Comparison of ENCODE assay signal across 1 cellular context in the genomic region with DNA sequence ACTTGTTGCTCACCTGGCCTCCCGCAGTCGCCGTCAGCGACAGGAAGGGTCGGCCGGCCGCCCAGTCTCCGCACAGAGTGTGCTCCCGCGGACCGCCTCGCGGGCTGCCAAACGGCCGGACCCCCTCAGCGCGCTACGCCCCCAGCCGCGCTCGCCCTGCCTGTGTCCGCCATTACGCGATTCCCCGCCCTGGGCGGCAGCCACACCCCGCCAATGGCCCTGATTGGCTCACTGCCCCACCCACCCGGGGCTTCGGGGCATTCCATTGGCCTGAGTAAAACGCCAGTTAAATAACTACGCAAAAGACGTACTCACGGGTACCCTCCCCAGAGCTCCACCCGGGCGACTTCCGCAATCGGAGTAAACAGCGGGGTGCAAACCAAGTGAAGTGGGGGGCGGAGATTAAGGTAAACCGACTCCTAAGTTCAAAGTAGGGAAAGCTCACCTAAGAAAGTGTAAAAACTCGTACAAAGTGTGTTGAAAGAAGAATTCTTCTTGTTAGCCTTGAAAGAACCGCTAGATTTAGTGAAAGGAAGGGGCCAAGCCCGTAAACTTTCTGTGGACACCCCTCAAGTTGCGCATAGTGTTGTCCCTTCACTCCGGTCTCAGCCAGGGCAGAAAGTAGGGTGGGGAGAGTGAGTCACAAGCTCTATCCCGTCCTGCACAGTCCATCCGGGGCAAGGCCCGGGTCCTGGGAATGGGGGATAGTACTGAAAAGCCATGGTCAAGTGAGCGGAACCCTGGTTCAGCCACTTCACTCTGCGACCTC.
TF ChIP-seq lines count a peak whose summit lies in the region.

A gene with protein sequence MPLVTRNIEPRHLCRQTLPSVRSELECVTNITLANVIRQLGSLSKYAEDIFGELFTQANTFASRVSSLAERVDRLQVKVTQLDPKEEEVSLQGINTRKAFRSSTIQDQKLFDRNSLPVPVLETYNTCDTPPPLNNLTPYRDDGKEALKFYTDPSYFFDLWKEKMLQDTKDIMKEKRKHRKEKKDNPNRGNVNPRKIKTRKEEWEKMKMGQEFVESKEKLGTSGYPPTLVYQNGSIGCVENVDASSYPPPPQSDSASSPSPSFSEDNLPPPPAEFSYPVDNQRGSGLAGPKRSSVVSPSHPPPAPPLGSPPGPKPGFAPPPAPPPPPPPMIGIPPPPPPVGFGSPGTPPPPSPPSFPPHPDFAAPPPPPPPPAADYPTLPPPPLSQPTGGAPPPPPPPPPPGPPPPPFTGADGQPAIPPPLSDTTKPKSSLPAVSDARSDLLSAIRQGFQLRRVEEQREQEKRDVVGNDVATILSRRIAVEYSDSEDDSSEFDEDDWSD (minus strand): TSS at position 195 of the 769 bp plus-strand sequence. CDS start 61,277 bp downstream, outside the sequence.

TF ChIP-seq in K562, 482 proteins besides CTCF, POLR2A, EP300 and RAD21 (continued from another document and continues in another):
- 0 out of 2 replicates have a peak, but pooled peaks have one; percentile 63 for TF ChIP-seq ZBTB17 (CRISPR knock-in tag; IDR thresholded peaks at IDR 0.05)
- TF ChIP-seq, protein P1, sequence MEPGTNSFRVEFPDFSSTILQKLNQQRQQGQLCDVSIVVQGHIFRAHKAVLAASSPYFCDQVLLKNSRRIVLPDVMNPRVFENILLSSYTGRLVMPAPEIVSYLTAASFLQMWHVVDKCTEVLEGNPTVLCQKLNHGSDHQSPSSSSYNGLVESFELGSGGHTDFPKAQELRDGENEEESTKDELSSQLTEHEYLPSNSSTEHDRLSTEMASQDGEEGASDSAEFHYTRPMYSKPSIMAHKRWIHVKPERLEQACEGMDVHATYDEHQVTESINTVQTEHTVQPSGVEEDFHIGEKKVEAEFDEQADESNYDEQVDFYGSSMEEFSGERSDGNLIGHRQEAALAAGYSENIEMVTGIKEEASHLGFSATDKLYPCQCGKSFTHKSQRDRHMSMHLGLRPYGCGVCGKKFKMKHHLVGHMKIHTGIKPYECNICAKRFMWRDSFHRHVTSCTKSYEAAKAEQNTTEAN (CRISPR knock-in tag; IDR thresholded peaks at IDR 0.05), result 0 out of 2 replicates have a peak, but pooled peaks have one; percentile 16
- TF ChIP-seq CBFA2T2 (conservative IDR thresholded peaks at IDR 0.05), result no peak
- peak; percentile 93 for TF ChIP-seq CXXC5 (CRISPR knock-in tag; IDR thresholded peaks at IDR 0.05)
- TF ChIP-seq SMAD1 (IDR thresholded peaks at IDR 0.05; ENCODE audit: low read depth, low read length, partially characterized antibody), result peak; percentile 78
- TF ChIP-seq SMAD2 (IDR thresholded peaks at IDR 0.05; ENCODE audit: low read depth, low read length), result no peak
- TF ChIP-seq CHD2 (IDR thresholded peaks at IDR 0.05; ENCODE audit: low read depth, low read length), result peak; percentile 87
- peak in 1 of 2 experiments; percentile 70; a peak in 1 of 4 replicates for TF ChIP-seq RCOR1 (IDR thresholded peaks at IDR 0.05; ENCODE audit: borderline replicate concordance in 1 of 2, low read depth in 2 of 2, low read length in 2 of 2)
- no peak for TF ChIP-seq COPS2 (conservative IDR thresholded peaks at IDR 0.05)
- no peak for TF ChIP-seq ZNF75A (CRISPR knock-in tag; IDR thresholded peaks at IDR 0.05)
- peak; percentile 81 for TF ChIP-seq NEUROD1 (IDR thresholded peaks at IDR 0.05; ENCODE audit: borderline replicate concordance, low read depth, low read length, partially characterized antibody)
- TF ChIP-seq HNRNPH1 (optimal IDR thresholded peaks at IDR 0.05; ENCODE audit: low read depth, low read length), result no peak
- TF ChIP-seq, protein P2, sequence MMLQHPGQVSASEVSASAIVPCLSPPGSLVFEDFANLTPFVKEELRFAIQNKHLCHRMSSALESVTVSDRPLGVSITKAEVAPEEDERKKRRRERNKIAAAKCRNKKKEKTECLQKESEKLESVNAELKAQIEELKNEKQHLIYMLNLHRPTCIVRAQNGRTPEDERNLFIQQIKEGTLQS (IDR thresholded peaks at IDR 0.05), result peak; percentile 91
- TF ChIP-seq, protein P2 (CRISPR knock-in tag; conservative IDR thresholded peaks at IDR 0.05), result no peak; the same call in 1 of the 2 replicates
- TF ChIP-seq DACH1 (IDR thresholded peaks at IDR 0.05; ENCODE audit: partially characterized antibody), result no peak
- TF ChIP-seq, protein P3, sequence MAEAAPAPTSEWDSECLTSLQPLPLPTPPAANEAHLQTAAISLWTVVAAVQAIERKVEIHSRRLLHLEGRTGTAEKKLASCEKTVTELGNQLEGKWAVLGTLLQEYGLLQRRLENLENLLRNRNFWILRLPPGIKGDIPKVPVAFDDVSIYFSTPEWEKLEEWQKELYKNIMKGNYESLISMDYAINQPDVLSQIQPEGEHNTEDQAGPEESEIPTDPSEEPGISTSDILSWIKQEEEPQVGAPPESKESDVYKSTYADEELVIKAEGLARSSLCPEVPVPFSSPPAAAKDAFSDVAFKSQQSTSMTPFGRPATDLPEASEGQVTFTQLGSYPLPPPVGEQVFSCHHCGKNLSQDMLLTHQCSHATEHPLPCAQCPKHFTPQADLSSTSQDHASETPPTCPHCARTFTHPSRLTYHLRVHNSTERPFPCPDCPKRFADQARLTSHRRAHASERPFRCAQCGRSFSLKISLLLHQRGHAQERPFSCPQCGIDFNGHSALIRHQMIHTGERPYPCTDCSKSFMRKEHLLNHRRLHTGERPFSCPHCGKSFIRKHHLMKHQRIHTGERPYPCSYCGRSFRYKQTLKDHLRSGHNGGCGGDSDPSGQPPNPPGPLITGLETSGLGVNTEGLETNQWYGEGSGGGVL (CRISPR knock-in tag; IDR thresholded peaks at IDR 0.05), result no peak
- peak; percentile 91 for TF ChIP-seq NFRKB (IDR thresholded peaks at IDR 0.05; ENCODE audit: low read depth)
- no peak for TF ChIP-seq RFX7 (CRISPR knock-in tag; IDR thresholded peaks at IDR 0.05)
- peak; percentile 20; the same call in 1 of the 2 replicates for TF ChIP-seq MYC (IDR thresholded peaks at IDR 0.05; ENCODE audit: low read depth, low read length)
- no peak for TF ChIP-seq MYC (CRISPR knock-in tag; IDR thresholded peaks at IDR 0.05; ENCODE audit: borderline replicate concordance, low read depth)
- peak; percentile 82 for TF ChIP-seq NR2C1 (IDR thresholded peaks at IDR 0.05)
- TF ChIP-seq NR2C1 (tag; IDR thresholded peaks at IDR 0.05), result peak; percentile 86
- peak; percentile 40 for TF ChIP-seq CEBPB (tag; IDR thresholded peaks at IDR 0.05)
- TF ChIP-seq CHD1 (IDR thresholded peaks at IDR 0.05; ENCODE audit: low read length), result no peak
- TF ChIP-seq ARID1B (IDR thresholded peaks at IDR 0.05), result peak; percentile 65
- TF ChIP-seq ZNF124 (CRISPR knock-in tag; IDR thresholded peaks at IDR 0.05), result no peak
- TF ChIP-seq CREM (IDR thresholded peaks at IDR 0.05; ENCODE audit: low read depth), result peak; percentile 71
- TF ChIP-seq, protein P4, sequence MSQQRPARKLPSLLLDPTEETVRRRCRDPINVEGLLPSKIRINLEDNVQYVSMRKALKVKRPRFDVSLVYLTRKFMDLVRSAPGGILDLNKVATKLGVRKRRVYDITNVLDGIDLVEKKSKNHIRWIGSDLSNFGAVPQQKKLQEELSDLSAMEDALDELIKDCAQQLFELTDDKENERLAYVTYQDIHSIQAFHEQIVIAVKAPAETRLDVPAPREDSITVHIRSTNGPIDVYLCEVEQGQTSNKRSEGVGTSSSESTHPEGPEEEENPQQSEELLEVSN (IDR thresholded peaks at IDR 0.05; ENCODE audit: borderline replicate concordance in 1 of 2, extremely low read depth in 1 of 2, insufficient read depth in 1 of 2, insufficient read length in 1 of 2, low read depth in 1 of 2, low read length in 1 of 2, poor library complexity in 1 of 2, severe bottlenecking in 1 of 2), result peak in 1 of 2 experiments; percentile 62
- TF ChIP-seq XRCC3 (IDR thresholded peaks at IDR 0.05), result no peak
- TF ChIP-seq, protein P5, sequence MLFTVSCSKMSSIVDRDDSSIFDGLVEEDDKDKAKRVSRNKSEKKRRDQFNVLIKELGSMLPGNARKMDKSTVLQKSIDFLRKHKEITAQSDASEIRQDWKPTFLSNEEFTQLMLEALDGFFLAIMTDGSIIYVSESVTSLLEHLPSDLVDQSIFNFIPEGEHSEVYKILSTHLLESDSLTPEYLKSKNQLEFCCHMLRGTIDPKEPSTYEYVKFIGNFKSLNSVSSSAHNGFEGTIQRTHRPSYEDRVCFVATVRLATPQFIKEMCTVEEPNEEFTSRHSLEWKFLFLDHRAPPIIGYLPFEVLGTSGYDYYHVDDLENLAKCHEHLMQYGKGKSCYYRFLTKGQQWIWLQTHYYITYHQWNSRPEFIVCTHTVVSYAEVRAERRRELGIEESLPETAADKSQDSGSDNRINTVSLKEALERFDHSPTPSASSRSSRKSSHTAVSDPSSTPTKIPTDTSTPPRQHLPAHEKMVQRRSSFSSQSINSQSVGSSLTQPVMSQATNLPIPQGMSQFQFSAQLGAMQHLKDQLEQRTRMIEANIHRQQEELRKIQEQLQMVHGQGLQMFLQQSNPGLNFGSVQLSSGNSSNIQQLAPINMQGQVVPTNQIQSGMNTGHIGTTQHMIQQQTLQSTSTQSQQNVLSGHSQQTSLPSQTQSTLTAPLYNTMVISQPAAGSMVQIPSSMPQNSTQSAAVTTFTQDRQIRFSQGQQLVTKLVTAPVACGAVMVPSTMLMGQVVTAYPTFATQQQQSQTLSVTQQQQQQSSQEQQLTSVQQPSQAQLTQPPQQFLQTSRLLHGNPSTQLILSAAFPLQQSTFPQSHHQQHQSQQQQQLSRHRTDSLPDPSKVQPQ (CRISPR knock-in tag; IDR thresholded peaks at IDR 0.05; ENCODE audit: borderline replicate concordance), result no peak
- TF ChIP-seq HDGF (IDR thresholded peaks at IDR 0.05), result no peak
- TF ChIP-seq, protein P6, sequence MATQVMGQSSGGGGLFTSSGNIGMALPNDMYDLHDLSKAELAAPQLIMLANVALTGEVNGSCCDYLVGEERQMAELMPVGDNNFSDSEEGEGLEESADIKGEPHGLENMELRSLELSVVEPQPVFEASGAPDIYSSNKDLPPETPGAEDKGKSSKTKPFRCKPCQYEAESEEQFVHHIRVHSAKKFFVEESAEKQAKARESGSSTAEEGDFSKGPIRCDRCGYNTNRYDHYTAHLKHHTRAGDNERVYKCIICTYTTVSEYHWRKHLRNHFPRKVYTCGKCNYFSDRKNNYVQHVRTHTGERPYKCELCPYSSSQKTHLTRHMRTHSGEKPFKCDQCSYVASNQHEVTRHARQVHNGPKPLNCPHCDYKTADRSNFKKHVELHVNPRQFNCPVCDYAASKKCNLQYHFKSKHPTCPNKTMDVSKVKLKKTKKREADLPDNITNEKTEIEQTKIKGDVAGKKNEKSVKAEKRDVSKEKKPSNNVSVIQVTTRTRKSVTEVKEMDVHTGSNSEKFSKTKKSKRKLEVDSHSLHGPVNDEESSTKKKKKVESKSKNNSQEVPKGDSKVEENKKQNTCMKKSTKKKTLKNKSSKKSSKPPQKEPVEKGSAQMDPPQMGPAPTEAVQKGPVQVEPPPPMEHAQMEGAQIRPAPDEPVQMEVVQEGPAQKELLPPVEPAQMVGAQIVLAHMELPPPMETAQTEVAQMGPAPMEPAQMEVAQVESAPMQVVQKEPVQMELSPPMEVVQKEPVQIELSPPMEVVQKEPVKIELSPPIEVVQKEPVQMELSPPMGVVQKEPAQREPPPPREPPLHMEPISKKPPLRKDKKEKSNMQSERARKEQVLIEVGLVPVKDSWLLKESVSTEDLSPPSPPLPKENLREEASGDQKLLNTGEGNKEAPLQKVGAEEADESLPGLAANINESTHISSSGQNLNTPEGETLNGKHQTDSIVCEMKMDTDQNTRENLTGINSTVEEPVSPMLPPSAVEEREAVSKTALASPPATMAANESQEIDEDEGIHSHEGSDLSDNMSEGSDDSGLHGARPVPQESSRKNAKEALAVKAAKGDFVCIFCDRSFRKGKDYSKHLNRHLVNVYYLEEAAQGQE (CRISPR knock-in tag; IDR thresholded peaks at IDR 0.05; ENCODE audit: low read depth), result peak; percentile 79; the same call in 1 of the 2 replicates
- TF ChIP-seq ZC3H8 (IDR thresholded peaks at IDR 0.05), result no peak
- no peak for TF ChIP-seq ZEB2 (IDR thresholded peaks at IDR 0.05)
- peak; percentile 39; the same call in 1 of the 2 replicates for TF ChIP-seq CREB1 (IDR thresholded peaks at IDR 0.05)
- TF ChIP-seq CREB1 (CRISPR knock-in tag; IDR thresholded peaks at IDR 0.05), result 0 out of 2 replicates have a peak, but pooled peaks have one; percentile 13
- TF ChIP-seq ZNF316 (IDR thresholded peaks at IDR 0.05), result no peak
- TF ChIP-seq XRCC4 (IDR thresholded peaks at IDR 0.05; ENCODE audit: extremely low read depth, insufficient read depth, insufficient read length), result no peak
- TF ChIP-seq TBP (optimal IDR thresholded peaks at IDR 0.05; ENCODE audit: low read depth, low read length), result peak; percentile 92
- TF ChIP-seq, protein P7, sequence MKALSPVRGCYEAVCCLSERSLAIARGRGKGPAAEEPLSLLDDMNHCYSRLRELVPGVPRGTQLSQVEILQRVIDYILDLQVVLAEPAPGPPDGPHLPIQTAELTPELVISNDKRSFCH (CRISPR knock-in tag; IDR thresholded peaks at IDR 0.05), result no peak
- TF ChIP-seq, protein P7 (tag; IDR thresholded peaks at IDR 0.05), result peak; percentile 56
- TF ChIP-seq, protein P8, sequence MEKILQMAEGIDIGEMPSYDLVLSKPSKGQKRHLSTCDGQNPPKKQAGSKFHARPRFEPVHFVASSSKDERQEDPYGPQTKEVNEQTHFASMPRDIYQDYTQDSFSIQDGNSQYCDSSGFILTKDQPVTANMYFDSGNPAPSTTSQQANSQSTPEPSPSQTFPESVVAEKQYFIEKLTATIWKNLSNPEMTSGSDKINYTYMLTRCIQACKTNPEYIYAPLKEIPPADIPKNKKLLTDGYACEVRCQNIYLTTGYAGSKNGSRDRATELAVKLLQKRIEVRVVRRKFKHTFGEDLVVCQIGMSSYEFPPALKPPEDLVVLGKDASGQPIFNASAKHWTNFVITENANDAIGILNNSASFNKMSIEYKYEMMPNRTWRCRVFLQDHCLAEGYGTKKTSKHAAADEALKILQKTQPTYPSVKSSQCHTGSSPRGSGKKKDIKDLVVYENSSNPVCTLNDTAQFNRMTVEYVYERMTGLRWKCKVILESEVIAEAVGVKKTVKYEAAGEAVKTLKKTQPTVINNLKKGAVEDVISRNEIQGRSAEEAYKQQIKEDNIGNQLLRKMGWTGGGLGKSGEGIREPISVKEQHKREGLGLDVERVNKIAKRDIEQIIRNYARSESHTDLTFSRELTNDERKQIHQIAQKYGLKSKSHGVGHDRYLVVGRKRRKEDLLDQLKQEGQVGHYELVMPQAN (IDR thresholded peaks at IDR 0.05; ENCODE audit: borderline replicate concordance), result no peak
- no peak for TF ChIP-seq RBM15 (IDR thresholded peaks at IDR 0.05; ENCODE audit: insufficient read depth, low read length)
- TF ChIP-seq U2AF2 (optimal IDR thresholded peaks at IDR 0.05; ENCODE audit: low read depth, low read length), result no peak
- TF ChIP-seq ZNF695 (CRISPR knock-in tag; IDR thresholded peaks at IDR 0.05), result no peak
- no peak for TF ChIP-seq ZNF668 (CRISPR knock-in tag; IDR thresholded peaks at IDR 0.05)
- no peak; the same call in 1 of the 2 replicates for TF ChIP-seq RAD51 (IDR thresholded peaks at IDR 0.05; ENCODE audit: borderline replicate concordance, low read depth)
